ENCODE assay signal across 10 cellular contexts in the genomic region with DNA sequence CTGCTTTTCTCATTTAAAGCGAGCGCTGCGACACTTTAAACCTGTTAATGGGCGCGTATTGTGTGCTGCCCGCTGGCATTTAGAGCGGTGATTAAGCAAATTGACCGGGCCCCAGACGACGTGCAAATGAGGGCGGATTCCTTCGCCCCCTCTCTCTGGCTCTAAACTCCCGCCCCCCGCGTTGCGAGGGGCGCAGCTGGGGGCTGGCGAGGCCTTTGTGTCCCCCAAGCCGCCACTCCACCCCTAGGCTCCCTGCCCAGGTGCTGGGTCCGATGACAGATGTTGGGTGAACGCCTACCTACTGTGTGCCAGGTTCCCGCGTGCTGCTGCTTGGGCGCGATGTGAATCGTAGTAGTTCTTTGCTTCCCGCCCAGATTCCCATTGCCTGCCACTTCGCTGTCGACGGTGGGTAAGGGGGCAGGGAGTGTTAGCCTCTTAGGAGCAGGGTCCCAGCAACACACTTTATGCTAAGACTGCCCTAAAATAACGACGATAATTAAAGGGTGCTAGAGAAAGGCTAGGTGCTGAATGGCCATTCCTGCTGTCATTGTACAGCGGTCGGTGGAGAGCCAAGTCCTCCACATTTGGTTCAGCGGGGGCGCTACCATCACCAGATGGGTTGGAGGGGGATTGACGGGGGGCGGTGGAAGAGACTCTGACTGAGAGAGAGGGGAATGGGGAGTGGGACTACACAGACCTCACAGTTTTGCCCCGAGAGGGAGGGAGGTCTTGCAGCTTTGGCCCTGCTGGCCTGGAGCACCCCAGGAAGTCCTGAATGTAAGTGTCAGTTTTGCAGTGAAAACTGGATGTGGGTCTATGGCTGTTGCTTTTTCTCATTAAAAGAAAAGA. TPM values are rescaled to one million over a fixed set of nuclear protein-coding genes. Genes with fewer than 3 reads are reported as not detected.
DNase-seq lines count a peak whose midpoint lies in the region; ATAC-seq and TF ChIP-seq lines count a peak whose summit lies in the region.
"Had no signal": no experiment of that assay in that cellular context is flagged by ENCODE, and none has a peak within 500 bp of the region (broad histone marks: within the 10 kb centered on the region; RNA-seq: fewer than 3 reads in every experiment).

No MANE protein-coding gene starts in this region.

- no peak for DNase-seq in cardiac fibroblast (ENCODE audit: low read depth in 2 of 2)
- DNase-seq in smooth muscle cell (lab: John Stamatoyannopoulos, UW; ENCODE audit: unreplicated experiment), result no peak
- no peak for DNase-seq in SKM-1 (lab: John Stamatoyannopoulos, UW; ENCODE audit: unreplicated experiment)
- DNase-seq in NCI-H2171 (lab: John Stamatoyannopoulos, UW), result no peak
- no peak for DNase-seq in 8988T
- DNase-seq: MM.1S had no signal

- no peaks in the 10 kb centered on the region for H3F3A ChIP-seq in smooth muscle cell (ENCODE audit: low read depth)

- H3K4me1 ChIP-seq in HUES48 (ENCODE audit: control insufficient read depth, insufficient read depth, low read length), result peaks cover 42% of the 10 kb centered on the region
- peaks cover 14% of the 10 kb centered on the region for H3K4me1 ChIP-seq in smooth muscle cell (ENCODE audit: low read depth)

- H3K27me3 ChIP-seq in HUES48 (ENCODE audit: control insufficient read depth, insufficient read depth, low read length) (peaks cover 6% of the 10 kb centered on the region; the same call in 1 of the 2 replicates), layer of hippocampus (ENCODE audit: control insufficient read depth, insufficient read depth, low read length) (no peaks in the 10 kb centered on the region), smooth muscle cell (ENCODE audit: low read depth) (no peaks in the 10 kb centered on the region)

- peak overlapping the region; percentile 96 for H3K4me3 ChIP-seq in HUES48 (ENCODE audit: low read depth, low read length)
- peak overlapping the region; percentile 75 to 82 for H3K4me3 ChIP-seq in cardiac fibroblast (replicated peaks in 1 of 2; ENCODE audit: low read depth in 2 of 2, low read length in 2 of 2)
- H3K4me3 ChIP-seq in smooth muscle cell, result peak overlapping the region; percentile 81

- TF ChIP-seq CTCF in cardiac fibroblast (IDR thresholded peaks at IDR 0.05; ENCODE audit: low read depth, low read length) (no peak), smooth muscle cell (IDR thresholded peaks at IDR 0.05; ENCODE audit: borderline replicate concordance, insufficient read depth, poor library complexity, severe bottlenecking) (no peak)

- H3K9me3 ChIP-seq in HUES48 (ENCODE audit: control insufficient read depth, insufficient read depth, low read length), result no peaks in the 10 kb centered on the region
- no peaks in the 10 kb centered on the region for H3K9me3 ChIP-seq in smooth muscle cell (replicated peaks; ENCODE audit: low read depth)

- H3K27ac ChIP-seq in HUES48 (ENCODE audit: low read depth, low read length), result peak overlapping the region; percentile 100
- H3K27ac ChIP-seq in layer of hippocampus (ENCODE audit: low read depth, low read length), result peak overlapping the region; percentile 18
- no peak overlapping the region for H3K27ac ChIP-seq in smooth muscle cell (ENCODE audit: low read depth)

- peaks cover 40% of the 10 kb centered on the region for H3K36me3 ChIP-seq in HUES48 (ENCODE audit: control insufficient read depth, insufficient read depth, low read length)
- no peaks in the 10 kb centered on the region for H3K36me3 ChIP-seq in smooth muscle cell (ENCODE audit: low read depth)

- peaks cover 59% of the 10 kb centered on the region for H4K20me1 ChIP-seq in smooth muscle cell (ENCODE audit: low read depth)

- H3K79me2 ChIP-seq in smooth muscle cell (ENCODE audit: low read depth), result peaks cover 56% of the 10 kb centered on the region

- ATAC-seq in GM21360 (IDR thresholded peaks at IDR 0.05; ENCODE audit: unreplicated experiment), result no peak

- WGBS in smooth muscle cell (ENCODE audit: low lambda C conversion rate), result 12% methylated on average over 39 of the region's 39 CpGs

- H3K9ac ChIP-seq in HUES48 (ENCODE audit: low read depth, low read length) (peak overlapping the region; percentile 88), smooth muscle cell (ENCODE audit: low read depth) (peak overlapping the region; percentile 68)

- H3K4me2 ChIP-seq in smooth muscle cell, result peak overlapping the region; percentile 99

- peak overlapping the region; percentile 82 for H2AFZ ChIP-seq in smooth muscle cell (ENCODE audit: low read depth)

RNA-seq across cellular contexts. Expression of gene TCF7L1, which starts 2.1 kb away (rescaled TPM):
- total RNA-seq in smooth muscle cell, result 2.9 and 4.5 TPM in 2 replicates
- 15.2 and 18.2 TPM in 2 replicates for polyA plus RNA-seq in smooth muscle cell
- total RNA-seq: mononuclear cell had no signal
